ENCODE assay signal across 21 cellular contexts in genomic region chr13:98462946-98463345, GRCh38.
DNase-seq lines count a peak whose midpoint lies in the region; TF ChIP-seq lines count a peak whose summit lies in the region.
"Had no signal": no experiment of that assay in that cellular context is flagged by ENCODE, and none has a peak within 500 bp of the region (broad histone marks: within the 10 kb centered on the region; RNA-seq: fewer than 3 reads in every experiment).

No MANE protein-coding gene starts in this region.

- POLR2A ChIA-PET in A673 (lab: Charles Lee; ENCODE audit: low non-redundant PET) = no interaction called here

- H3K9ac ChIP-seq in rectal smooth muscle tissue (ENCODE audit: low read length) = no peak overlapping the region

- H3K27me3 Mint-ChIP-seq in activated CD4-positive, alpha-beta T cell treated with anti-CD3 and anti-CD28 coated beads, Interleukin-2, amount 10 ng/mL, durations not matched to agents 24 days and 14 days = no peaks in the 10 kb centered on the region
- H3K27me3 Mint-ChIP-seq in HFFc6 (ENCODE audit: insufficient read depth) = peaks cover 8% of the 10 kb centered on the region
- H3K27me3 Mint-ChIP-seq in chondrocyte (ENCODE audit: low read depth) = no peaks in the 10 kb centered on the region

- no peak for TF ChIP-seq CTCF in HFFc6 (IDR thresholded peaks at IDR 0.05)
- TF ChIP-seq CTCF in chondrocyte (IDR thresholded peaks at IDR 0.05) = no peak
- TF ChIP-seq CTCF in A673 (conservative IDR thresholded peaks at IDR 0.05; ENCODE audit: low read depth, low read length) = no peak

- H3K9me3 Mint-ChIP-seq in activated CD4-positive, alpha-beta T cell treated with anti-CD3 and anti-CD28 coated beads, Interleukin-2, amount 10 ng/mL, durations not matched to agents 24 days and 14 days = no peaks in the 10 kb centered on the region
- no peaks in the 10 kb centered on the region for H3K9me3 Mint-ChIP-seq in HFFc6
- H3K9me3 Mint-ChIP-seq in chondrocyte (ENCODE audit: low read depth) = no peaks in the 10 kb centered on the region
- H3K9me3 Mint-ChIP-seq: CD14-positive monocyte had no signal

- H3K36me3 Mint-ChIP-seq in activated CD4-positive, alpha-beta T cell treated with anti-CD3 and anti-CD28 coated beads, Interleukin-2, amount 10 ng/mL, durations not matched to agents 24 days and 14 days (ENCODE audit: low read depth) = peaks cover 54% of the 10 kb centered on the region
- H3K36me3 Mint-ChIP-seq in HFFc6 (ENCODE audit: low read depth) = peaks cover 35% of the 10 kb centered on the region
- H3K36me3 Mint-ChIP-seq in chondrocyte (ENCODE audit: low read depth) = peaks cover 27% of the 10 kb centered on the region

- H3K27ac Mint-ChIP-seq in activated CD4-positive, alpha-beta T cell treated with anti-CD3 and anti-CD28 coated beads, Interleukin-2, amount 10 ng/mL, durations not matched to agents 24 days and 14 days = peak overlapping the region; percentile 72
- H3K27ac Mint-ChIP-seq in HFFc6 = peak overlapping the region; percentile 36; the same call in 1 of the 2 replicates
- H3K27ac Mint-ChIP-seq in chondrocyte (ENCODE audit: unreplicated experiment) = peak overlapping the region; percentile 68

- H3K27ac ChIP-seq in rectal smooth muscle tissue (ENCODE audit: low read depth, low read length) (peak overlapping the region; percentile 7), A673 (ENCODE audit: low read depth, low read length, poor library complexity, severe bottlenecking) (no peak overlapping the region)
- H3K27ac ChIP-seq: body of pancreas, ovary, PC-9, transverse colon had no signal

- H3K4me3 ChIP-seq in rectal smooth muscle tissue (ENCODE audit: low read length) = no peak overlapping the region
- H3K4me3 ChIP-seq in A673 (ENCODE audit: low read depth, low read length, poor library complexity, severe bottlenecking) = no peak overlapping the region
- H3K4me3 ChIP-seq: body of pancreas, dorsolateral prefrontal cortex, esophagus squamous epithelium, ovary, PC-9, skin epidermis, transverse colon had no signal

- peaks cover 22% of the 10 kb centered on the region for H3K4me1 Mint-ChIP-seq in activated CD4-positive, alpha-beta T cell treated with anti-CD3 and anti-CD28 coated beads, Interleukin-2, amount 10 ng/mL, durations not matched to agents 24 days and 14 days
- H3K4me1 Mint-ChIP-seq in HFFc6 (ENCODE audit: low read depth) (peaks cover 23% of the 10 kb centered on the region), chondrocyte (ENCODE audit: low read depth) (peaks cover 28% of the 10 kb centered on the region)
- H3K4me1 Mint-ChIP-seq: CD14-positive monocyte had no signal

- no TSS peak for BruUV-seq in A673 (replicated peaks; lab: Mats Ljungman, UMichigan)

- intact Hi-C loops in activated CD4-positive, alpha-beta T cell treated with anti-CD3 and anti-CD28 coated beads, Interleukin-2, amount 10 ng/mL, durations not matched to agents 24 days and 14 days (cut with micrococcal nuclease) = no loop called here
- intact Hi-C loops in A673 (cut with micrococcal nuclease; ENCODE audit: unreplicated experiment) = no loop called here

- H3K4me1 ChIP-seq in rectal smooth muscle tissue (ENCODE audit: control insufficient read depth, insufficient read depth, low read length) = peaks cover 7% of the 10 kb centered on the region
- H3K4me1 ChIP-seq in A673 (ENCODE audit: insufficient read depth, low read length, poor library complexity, severe bottlenecking) = peaks cover 19% of the 10 kb centered on the region

- H3K4me3 Mint-ChIP-seq in activated CD4-positive, alpha-beta T cell treated with anti-CD3 and anti-CD28 coated beads, Interleukin-2, amount 10 ng/mL, durations not matched to agents 24 days and 14 days = no peak overlapping the region
- H3K4me3 Mint-ChIP-seq in HFFc6 (no peak overlapping the region), chondrocyte (ENCODE audit: unreplicated experiment) (peak overlapping the region; percentile 29)
- H3K4me3 Mint-ChIP-seq: CD14-positive monocyte had no signal

- no peak for DNase-seq in activated CD4-positive, alpha-beta T cell treated with anti-CD3 and anti-CD28 coated beads, Interleukin-2, amount 10 ng/mL, durations not matched to agents 24 days and 14 days
- no peak for DNase-seq in activated CD4-positive, alpha-beta T cell treated with anti-CD3 and anti-CD28 coated beads for 4 hours
- DNase-seq in HFFc6 (no peak), chondrocyte (ENCODE audit: low spot score) (no peak), A673 (ENCODE audit: low spot score) (no peak), NCI-H1694 treated with DMSO at 0.1 percent for 48 hours (lab: John Stamatoyannopoulos, UW) (no peak), activated gamma-delta T cell treated with Interleukin-2 at 50 U/mL for 16 hours (no peak)
- DNase-seq: 8988T; activated effector memory CD4-positive, alpha-beta T cell treated with Interleukin-2 at 50 U/mL for 16 hours; body of pancreas; esophagus squamous epithelium; NCI-H2081 treated with DMSO at 0.1 percent for 48 hours; NCI-H748 treated with DMSO at 0.1 percent for 48 hours; PC-9; stimulated activated CD4-positive, alpha-beta T cell treated with anti-CD3 and anti-CD28 coated beads, Interleukin-4, amount 100 ng/mL, for 4 hours; transverse colon had no signal

- H3K27me3 ChIP-seq in rectal smooth muscle tissue (ENCODE audit: control insufficient read depth, insufficient read depth, low read length) (no peaks in the 10 kb centered on the region), A673 (replicated peaks; ENCODE audit: insufficient read depth, low read depth, low read length, poor library complexity) (no peaks in the 10 kb centered on the region)
- H3K27me3 ChIP-seq: body of pancreas, dorsolateral prefrontal cortex, esophagus squamous epithelium, ovary, transverse colon had no signal

- CTCF ChIA-PET in A673 (lab: Charles Lee) = no interaction called here

- no peaks in the 10 kb centered on the region for H3K9me3 ChIP-seq in A673 (ENCODE audit: low read depth, low read length, poor library complexity, severe bottlenecking)
- H3K9me3 ChIP-seq: body of pancreas, esophagus squamous epithelium, ovary, transverse colon had no signal

- peaks cover 37% of the 10 kb centered on the region for H3K36me3 ChIP-seq in rectal smooth muscle tissue (ENCODE audit: control insufficient read depth, insufficient read depth, low read length)
- H3K36me3 ChIP-seq in A673 (ENCODE audit: insufficient read depth, low read length, poor library complexity, severe bottlenecking) = peaks cover 24% of the 10 kb centered on the region
- H3K36me3 ChIP-seq: ovary had no signal
